ENCODE assay signal across 14 cellular contexts in genomic region chr20:32842688-32843524, GRCh38. TPM values are rescaled to one million over a fixed set of nuclear protein-coding genes. Genes with fewer than 3 reads are reported as not detected.
"Had no signal": no experiment of that assay in that cellular context is flagged by ENCODE, and none has a peak within 500 bp of the region (broad histone marks: within the 10 kb centered on the region; RNA-seq: fewer than 3 reads in every experiment).

No MANE protein-coding gene starts in this region.

- H3K9me2 ChIP-seq: SK-N-SH had no signal

- H3K4me3 Mint-ChIP-seq: immature natural killer cell, T-cell had no signal

- H3K4me2 ChIP-seq: SK-N-SH had no signal

- H3K9me3 ChIP-seq: gastrocnemius medialis, heart left ventricle, SK-N-SH had no signal

- H3K9ac ChIP-seq: SK-N-SH had no signal

- H3K27me3 Mint-ChIP-seq: T-cell had no signal

- H3K4me1 ChIP-seq: gastrocnemius medialis had no signal

- H3K4me3 ChIP-seq: dorsolateral prefrontal cortex, gastrocnemius medialis, heart left ventricle had no signal

- DNase-seq: activated CD4-positive, alpha-beta T cell treated with anti-CD3 and anti-CD28 coated beads for 4 hours; dorsolateral prefrontal cortex; erythroblast; gastrocnemius medialis; heart left ventricle; immature natural killer cell; mesendoderm; SK-N-SH; T-cell; WERI-Rb-1 had no signal

- ATAC-seq: gastrocnemius medialis, heart left ventricle, sciatic nerve, T-cell had no signal

- H3K27me3 ChIP-seq: dorsolateral prefrontal cortex, gastrocnemius medialis, heart left ventricle had no signal

- H3K9me3 Mint-ChIP-seq: immature natural killer cell, T-cell had no signal

- H3K27ac ChIP-seq: dorsolateral prefrontal cortex, gastrocnemius medialis, heart left ventricle, WERI-Rb-1 had no signal

RNA-seq across cellular contexts. Expression of gene EFCAB8, which starts 15.8 kb away (rescaled TPM):
- total RNA-seq: cardiac septum, gastrocnemius medialis, lower leg skin had no signal
- polyA plus RNA-seq: neural cell, SK-N-SH had no signal
